ENCODE assay signal across 12 cellular contexts in the genomic region with DNA sequence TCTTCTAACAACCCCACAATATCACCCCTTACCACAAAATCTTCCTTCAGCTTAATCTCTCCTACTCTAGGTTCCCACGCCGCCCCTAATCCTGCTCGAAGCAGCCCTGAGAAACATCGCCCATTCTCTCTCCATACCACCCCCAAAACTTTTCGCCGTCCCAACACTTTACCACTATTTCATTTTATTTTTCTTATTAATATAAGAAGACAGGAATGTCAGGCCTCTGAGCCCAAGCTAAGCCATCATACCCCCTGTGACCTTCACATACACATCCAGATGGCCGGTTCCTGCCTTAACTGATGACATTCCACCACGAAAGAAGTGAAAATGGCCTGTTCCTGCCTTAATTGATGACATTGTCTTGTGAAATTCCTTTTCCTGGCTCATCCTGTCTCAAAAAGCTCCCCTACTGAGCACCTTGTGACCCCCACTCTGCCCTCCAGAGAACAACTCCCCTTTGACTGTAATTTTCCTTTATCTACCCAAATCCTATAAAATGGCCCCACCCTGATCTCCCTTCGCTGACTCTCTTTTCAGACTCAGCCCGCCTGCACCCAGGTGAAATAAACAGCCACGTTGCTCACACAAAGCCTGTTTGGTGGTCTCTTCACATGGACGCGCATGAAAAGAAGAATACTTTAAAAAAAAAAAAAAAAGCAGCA. TPM values are rescaled to one million over a fixed set of nuclear protein-coding genes. Genes with fewer than 3 reads are reported as not detected.
A peak's percentile ranks its signal among the peaks of the same experiment; 100 is the strongest.
DNase-seq lines count a peak whose midpoint lies in the region; ATAC-seq and TF ChIP-seq lines count a peak whose summit lies in the region.
"Not testable (repeated sequence)": the region's sequence is repeated elsewhere in the genome, so short reads cannot be mapped to it uniquely, and the experiment has no call there.
"Had no signal": no experiment of that assay in that cellular context is flagged by ENCODE, and none has a peak within 500 bp of the region (broad histone marks: within the 10 kb centered on the region; RNA-seq: fewer than 3 reads in every experiment).

No MANE protein-coding gene starts in this region.

- H3K4me3 ChIP-seq in GM23338 (peak overlapping the region; percentile 23; the same call in 1 of the 2 replicates), HUES6 (ENCODE audit: low read depth, low read length) (peak overlapping the region; percentile 10; the same call in 1 of the 2 replicates)
- H3K4me3 ChIP-seq in endodermal cell (ENCODE audit: low read length); iPS DF 6.9 (ENCODE audit: low read length); mesendoderm (ENCODE audit: low read length): not testable (repeated sequence)

- peak overlapping the region; percentile 42 for H3K56ac ChIP-seq in mesendoderm (ENCODE audit: low read length)

- not testable (repeated sequence) for H3K36me3 Mint-ChIP-seq in GM23338 (ENCODE audit: low read depth); WTC11
- H3K36me3 Mint-ChIP-seq in endodermal cell (ENCODE audit: low read depth), result peaks cover 15% of the 10 kb centered on the region

- not testable (repeated sequence) for H3K79me2 ChIP-seq in GM23338 (replicated peaks; ENCODE audit: insufficient read depth); mesendoderm (ENCODE audit: control insufficient read depth, insufficient read depth, low read length)

- not testable (repeated sequence) for H3K36me3 ChIP-seq in GM23338 (ENCODE audit: insufficient read depth); endodermal cell (ENCODE audit: control insufficient read depth, insufficient read depth, low read length); iPS DF 6.9 (ENCODE audit: control insufficient read depth, insufficient read depth, low read length); mesendoderm (ENCODE audit: control insufficient read depth, insufficient read depth, low read length)
- H3K36me3 ChIP-seq in HUES6 (ENCODE audit: control insufficient read depth, insufficient read depth, low read length), result peaks cover 54% of the 10 kb centered on the region; the same call in 1 of the 2 replicates

- H3K4me3 Mint-ChIP-seq in GM23338, result peak overlapping the region; percentile 48
- peak overlapping the region; percentile 28 for H3K4me3 Mint-ChIP-seq in WTC11
- peak overlapping the region; percentile 27 for H3K4me3 Mint-ChIP-seq in endodermal cell

- H3K27me3 Mint-ChIP-seq in GM23338 (ENCODE audit: insufficient read depth, low read depth, poor library complexity); endodermal cell (ENCODE audit: insufficient read depth): not testable (repeated sequence)
- H3K27me3 Mint-ChIP-seq in WTC11 (ENCODE audit: low read depth), result peaks cover 14% of the 10 kb centered on the region

- peak overlapping the region; percentile 29; the same call in 1 of the 2 replicates for H3K4me2 ChIP-seq in GM23338
- H3K4me2 ChIP-seq in mesendoderm (ENCODE audit: low read length), result not testable (repeated sequence)

- WGBS in endodermal cell (ENCODE audit: insufficient coverage in 1 of 2, insufficient read length in 1 of 2), 2 experiments, result 24 to 29% methylated on average over 6 to 11 of the region's 13 CpGs
- WGBS in iPS DF 6.9 (ENCODE audit: insufficient coverage, insufficient read length), result no CpG with 5 or more reads among the region's 13 CpGs
- WGBS in mesendoderm (ENCODE audit: extremely low coverage, insufficient coverage, low lambda C conversion rate), result no CpG with 5 or more reads among the region's 13 CpGs

- not testable (repeated sequence) for H3K27me3 ChIP-seq in GM23338 (ENCODE audit: insufficient read depth); HUES6 (ENCODE audit: control insufficient read depth, insufficient read depth, low read length); endodermal cell (ENCODE audit: control insufficient read depth, insufficient read depth, low read length, poor library complexity, severe bottlenecking); iPS DF 6.9 (ENCODE audit: control insufficient read depth, insufficient read depth, low read length); mesendoderm (ENCODE audit: insufficient read depth, low read length, poor library complexity)

- ATAC-seq in GM23338 (peak; percentile 39), WTC11 (peak; percentile 33)

- not testable (repeated sequence) for H3K9me2 ChIP-seq in GM23338 (ENCODE audit: insufficient read depth)

- not testable (repeated sequence) for H4K5ac ChIP-seq in mesendoderm (ENCODE audit: low read length)

- peak overlapping the region; percentile 99 for H3K9ac ChIP-seq in HUES6 (ENCODE audit: low read length)
- H3K9ac ChIP-seq in endodermal cell (ENCODE audit: extremely low read depth, low read length, poor library complexity, severe bottlenecking); mesendoderm (ENCODE audit: low read length): not testable (repeated sequence)

- H2AK5ac ChIP-seq in mesendoderm (ENCODE audit: low read length), result not testable (repeated sequence)

- H2BK120ac ChIP-seq in mesendoderm (ENCODE audit: low read depth, low read length), result peak overlapping the region; percentile 45

- H3K23ac ChIP-seq in mesendoderm (ENCODE audit: low read length), result not testable (repeated sequence)

- H2BK15ac ChIP-seq in mesendoderm (replicated peaks; ENCODE audit: low read depth), result peak overlapping the region; percentile 99

- H3K4me1 ChIP-seq in GM23338 (ENCODE audit: insufficient read depth) (peaks cover 34% of the 10 kb centered on the region), HUES6 (ENCODE audit: control insufficient read depth, insufficient read depth, low read length) (peaks cover 21% of the 10 kb centered on the region)
- H3K4me1 ChIP-seq in endodermal cell (ENCODE audit: control insufficient read depth, insufficient read depth, low read length); iPS DF 6.9 (ENCODE audit: control insufficient read depth, insufficient read depth, low read length); mesendoderm (ENCODE audit: control insufficient read depth, low read depth, low read length): not testable (repeated sequence)

- CTCF ChIA-PET in WTC11 (lab: Charles Lee), result interaction anchor here (0.6 to 2.3 kb wide), 4 partner anchors 14 to 453 kb away, joined by 3 to 5 read pairs (median 3); partner anchors contain the start of gene SYS1

- peak overlapping the region; percentile 62 for H3K18ac ChIP-seq in mesendoderm (ENCODE audit: low read length)

- H4K20me1 ChIP-seq in GM23338 (replicated peaks; ENCODE audit: insufficient read depth), result not testable (repeated sequence)

- not testable (repeated sequence) for H3K9me3 Mint-ChIP-seq in GM23338, endodermal cell
- peaks cover 22% of the 10 kb centered on the region for H3K9me3 Mint-ChIP-seq in WTC11

- H3K27ac ChIP-seq in GM23338 (ENCODE audit: low read depth), result peak overlapping the region; percentile 98
- peak overlapping the region; percentile 90 for H3K27ac ChIP-seq in HUES6 (ENCODE audit: low read depth, low read length)
- not testable (repeated sequence) for H3K27ac ChIP-seq in endodermal cell (ENCODE audit: low read depth, low read length)
- peak overlapping the region; percentile 97 for H3K27ac ChIP-seq in iPS DF 6.9 (ENCODE audit: low read length)
- H3K27ac ChIP-seq in mesendoderm (ENCODE audit: low read depth, low read length), result peak overlapping the region; percentile 94

- peak overlapping the region; percentile 55 for H3K4ac ChIP-seq in mesendoderm (ENCODE audit: low read depth, low read length)

- H3K79me1 ChIP-seq in mesendoderm (ENCODE audit: low read length), result not testable (repeated sequence)

- H3F3A ChIP-seq in GM23338 (replicated peaks; ENCODE audit: low read depth), result peaks cover 12% of the 10 kb centered on the region

- H2AFZ ChIP-seq in GM23338, result not testable (repeated sequence)

- peaks cover 22% of the 10 kb centered on the region; the same call in 2 of the 3 replicates for H3K4me1 Mint-ChIP-seq in GM23338
- peaks cover 35% of the 10 kb centered on the region for H3K4me1 Mint-ChIP-seq in WTC11
- H3K4me1 Mint-ChIP-seq in endodermal cell, result peaks cover 27% of the 10 kb centered on the region

- POLR2A ChIA-PET in WTC11 (lab: Charles Lee), result interaction anchor here (0.6 kb wide), 2 partner anchors 171 to 431 kb away, joined by 3 to 9 read pairs; no protein-coding TSS in a partner anchor

- not testable (repeated sequence) for H3K9me3 ChIP-seq in HUES6 (ENCODE audit: control insufficient read depth, insufficient read depth, low read depth, low read length); iPS DF 6.9 (ENCODE audit: control insufficient read depth, insufficient read depth, low read length)
- peaks cover 25% of the 10 kb centered on the region for H3K9me3 ChIP-seq in endodermal cell (ENCODE audit: control insufficient read depth, low read length)

- peak overlapping the region; percentile 59 for H2BK5ac ChIP-seq in mesendoderm (ENCODE audit: low read length)

- not testable (repeated sequence) for H4K8ac ChIP-seq in mesendoderm (ENCODE audit: low read depth, low read length)

- H3K27ac Mint-ChIP-seq in GM23338, endodermal cell: not testable (repeated sequence)
- peak overlapping the region; percentile 98 for H3K27ac Mint-ChIP-seq in WTC11

- TF ChIP-seq CTCF in GM23338 (conservative IDR thresholded peaks at IDR 0.05; ENCODE audit: low read depth in 2 of 2); WTC11 (IDR thresholded peaks at IDR 0.05); endodermal cell (conservative IDR thresholded peaks at IDR 0.05): not testable (repeated sequence)

- DNase-seq in GM23338 (ENCODE audit: low spot score), result peak; percentile 23
- peak; percentile 24 for DNase-seq in WTC11 (ENCODE audit: low spot score)
- DNase-seq in endodermal cell, result peak; percentile 55
- not testable (repeated sequence) for DNase-seq in iPS DF 6.9 (ENCODE audit: low read depth, low spot score)
- peak; percentile 72 for DNase-seq in mesendoderm

RNA-seq across cellular contexts. Expression of gene WFDC3, which starts 26.9 kb away (rescaled TPM):
- 0.73 TPM in 1 of 2 replicates, not detected in the other for total RNA-seq in GM23338 (2014; rRNA removed; shearing (Covaris generic))
- 0.36 TPM in 1 of 2 replicates, not detected in the other for polyA plus RNA-seq in GM23338 (2016; fragmentation: Nextera tagmentation; extraction: Ambion mirVana)
- total RNA-seq in WTC11 (2021) (not detected in 3 replicates), endodermal cell (under 1 TPM in 1 of 2 donors, not detected in 1; 0.66 TPM)
- not detected for polyA plus RNA-seq in endodermal cell (2013, experiment 1 of 2)
- polyA plus RNA-seq in endodermal cell (2013, experiment 2 of 2), result not detected
- 0.27 TPM for polyA plus RNA-seq in mesendoderm (2013, experiment 1 of 2)
- polyA plus RNA-seq in mesendoderm (2013, experiment 2 of 2), result 0.29 TPM
- total RNA-seq: CD4-positive, alpha-beta T cell; CD8-positive, alpha-beta memory T cell; G401; H7 had no signal
- polyA plus RNA-seq: A549; CD8-positive, alpha-beta memory T cell had no signal

RNA-seq across cellular contexts. Expression of gene DNTTIP1, which starts 27.0 kb away (rescaled TPM):
- 21.4 and 31.6 TPM in 2 replicates for total RNA-seq in GM23338 (2014; rRNA removed; shearing (Covaris generic))
- 50.3 TPM in 2 replicates for polyA plus RNA-seq in GM23338 (2016; fragmentation: Nextera tagmentation; extraction: Ambion mirVana)
- total RNA-seq in WTC11 (2021) (34.2 to 35.7 TPM (median 35.1 TPM) in 3 replicates), endodermal cell (10 to 100 TPM; 31.5 to 36.1 TPM)
- polyA plus RNA-seq in endodermal cell (2013, experiment 1 of 2), result 46.4 TPM
- 43.3 TPM for polyA plus RNA-seq in endodermal cell (2013, experiment 2 of 2)
- 55.5 TPM for polyA plus RNA-seq in mesendoderm (2013, experiment 1 of 2)
- 56.2 TPM for polyA plus RNA-seq in mesendoderm (2013, experiment 2 of 2)

RNA-seq across cellular contexts. Expression of gene SPINT4, which starts 42.6 kb away (rescaled TPM):
- not detected in 2 replicates for total RNA-seq in GM23338 (2014; rRNA removed; shearing (Covaris generic))
- polyA plus RNA-seq in GM23338 (2016; fragmentation: Nextera tagmentation; extraction: Ambion mirVana), result not detected in 2 replicates
- total RNA-seq in WTC11 (2021), result not detected in 3 replicates
- not detected for total RNA-seq in endodermal cell
- polyA plus RNA-seq in endodermal cell (2013, experiment 1 of 2), result not detected
- not detected for polyA plus RNA-seq in endodermal cell (2013, experiment 2 of 2)
- not detected for polyA plus RNA-seq in mesendoderm (2013, experiment 1 of 2)
- not detected for polyA plus RNA-seq in mesendoderm (2013, experiment 2 of 2)
- total RNA-seq: CD4-positive, alpha-beta T cell; CD8-positive, alpha-beta memory T cell; G401; H7 had no signal
- polyA plus RNA-seq: A549; CD14-positive monocyte; CD8-positive, alpha-beta memory T cell had no signal

RNA-seq across cellular contexts. Expression of gene UBE2C, which starts 47.7 kb away (rescaled TPM):
- total RNA-seq in GM23338 (2014; rRNA removed; shearing (Covaris generic)), result 198 and 247 TPM in 2 replicates
- polyA plus RNA-seq in GM23338 (2016; fragmentation: Nextera tagmentation; extraction: Ambion mirVana), result 698 and 742 TPM in 2 replicates
- total RNA-seq in WTC11 (2021), result 249 to 251 TPM (median 249 TPM) in 3 replicates
- total RNA-seq in endodermal cell, result 100 to 1,000 TPM; 139 to 216 TPM
- 322 TPM for polyA plus RNA-seq in endodermal cell (2013, experiment 1 of 2)
- polyA plus RNA-seq in endodermal cell (2013, experiment 2 of 2), result 323 TPM
- polyA plus RNA-seq in mesendoderm (2013, experiment 1 of 2), result 442 TPM
- polyA plus RNA-seq in mesendoderm (2013, experiment 2 of 2), result 450 TPM
- polyA plus RNA-seq: CD8-positive, alpha-beta memory T cell had no signal

RNA-seq across cellular contexts. Expression of gene WFDC10B, which starts 59.9 kb away (rescaled TPM):
- not detected in 2 replicates for total RNA-seq in GM23338 (2014; rRNA removed; shearing (Covaris generic))
- 0.50 and 1.0 TPM in 2 replicates for polyA plus RNA-seq in GM23338 (2016; fragmentation: Nextera tagmentation; extraction: Ambion mirVana)
- 0.42 to 0.62 TPM (median 0.53 TPM) in 3 replicates for total RNA-seq in WTC11 (2021)
- total RNA-seq in endodermal cell, result not detected
- polyA plus RNA-seq in endodermal cell (2013, experiment 1 of 2), result not detected
- polyA plus RNA-seq in endodermal cell (2013, experiment 2 of 2), result not detected
- 0.91 TPM for polyA plus RNA-seq in mesendoderm (2013, experiment 1 of 2)
- 0.55 TPM for polyA plus RNA-seq in mesendoderm (2013, experiment 2 of 2)
- total RNA-seq: CD4-positive, alpha-beta T cell; CD8-positive, alpha-beta memory T cell; G401 had no signal
- polyA plus RNA-seq: A549; CD14-positive monocyte; CD8-positive, alpha-beta memory T cell had no signal
